In genomic region chr15:93030430-93031102, GRCh38 we compare ENCODE assay signal across 8 cellular contexts. TPM values are rescaled to one million over a fixed set of nuclear protein-coding genes. Genes with fewer than 3 reads are reported as not detected.
DNase-seq lines count a peak whose midpoint lies in the region; ATAC-seq, FAIRE-seq and TF ChIP-seq lines count a peak whose summit lies in the region.

No MANE protein-coding gene starts in this region.

- H3F3A ChIP-seq in Loucy (ENCODE audit: low read depth): no peaks in the 10 kb centered on the region

- POLR2A ChIA-PET in GM12878 (lab: Charles Lee): no interaction called here

- no peak overlapping the region for H3K27ac ChIP-seq in GM12878 (ENCODE audit: control insufficient read depth, insufficient read depth)
- H3K27ac ChIP-seq in skin epidermis: peak overlapping the region in 15 of 21 experiments; percentile 8 to 88 (median 78)

- H3K9ac ChIP-seq in Loucy (ENCODE audit: low read depth, low read length, poor library complexity, severe bottlenecking) (no peak overlapping the region), GM12878 (ENCODE audit: control insufficient read depth, insufficient read depth, low read length) (no peak overlapping the region)

- WGBS in GM12878 (ENCODE audit: insufficient coverage, insufficient replicate concordance, low lambda C conversion rate, missing lambda C conversion rate): 22% methylated on average over 20 of the region's 20 CpGs

- H3K79me2 ChIP-seq in Loucy (ENCODE audit: insufficient read depth, low read length) (no peaks in the 10 kb centered on the region), GM12878 (ENCODE audit: control insufficient read depth, insufficient read depth, low read length) (no peaks in the 10 kb centered on the region)

- TF ChIP-seq EP300 in GM12878 (IDR thresholded peaks at IDR 0.05; ENCODE audit: borderline replicate concordance in 1 of 2, control insufficient read depth in 1 of 2, low read depth in 2 of 2, low read length in 2 of 2): no peak

- H3K4me2 ChIP-seq in Loucy (ENCODE audit: low read depth, low read length, poor library complexity, severe bottlenecking): peak overlapping the region; percentile 22
- no peak overlapping the region for H3K4me2 ChIP-seq in GM12878 (ENCODE audit: control insufficient read depth, insufficient read depth)

- in situ Hi-C loops in HAP-1 (cut with MboI; ENCODE audit: low sequenced_read_pairs): loop anchor here (10.0 to 25.0 kb wide), 2 partner anchors 957 to 1094 kb away; no protein-coding TSS in a partner anchor
- in situ Hi-C loops in GM12878 (cut with MboI): loop anchor here (25.0 kb wide), 1 partner anchor 1282 kb away; no protein-coding TSS in a partner anchor

- H3K36me3 ChIP-seq in HAP-1 (replicated peaks) (peaks cover 16% of the 10 kb centered on the region), Loucy (ENCODE audit: insufficient read depth, low read length) (peaks cover 28% of the 10 kb centered on the region; the same call in 1 of the 2 replicates), GM12878 (ENCODE audit: control insufficient read depth in 2 of 2, insufficient read depth in 2 of 2, low read length in 1 of 2) (peaks cover 7 to 10% of the 10 kb centered on the region in 2 experiments)

- CTCF ChIA-PET in GM12878 (lab: Yijun Ruan, JAX): interaction anchor here (0.6 to 5.8 kb wide), 29 partner anchors 10 to 1234 kb away, joined by 3 to 54 read pairs (median 3); partner anchors contain the start of gene CHD2

- H3K4me1 ChIP-seq in HAP-1 (0 out of 2 replicates have a peak, but pooled peaks cover 2% of the 10 kb centered on the region), Loucy (ENCODE audit: insufficient read depth, low read length, poor library complexity, severe bottlenecking) (no peaks in the 10 kb centered on the region), GM12878 (ENCODE audit: control insufficient read depth, insufficient read depth, low read length) (no peaks in the 10 kb centered on the region)

- H3K9me3 ChIP-seq in HAP-1: no peaks in the 10 kb centered on the region
- no peaks in the 10 kb centered on the region for H3K9me3 ChIP-seq in Loucy (ENCODE audit: insufficient read depth, low read depth, low read length)
- no peaks in the 10 kb centered on the region for H3K9me3 ChIP-seq in GM12878 (replicated peaks; ENCODE audit: control insufficient read depth, insufficient read depth, low read length)

- H3K4me3 ChIP-seq in HAP-1 (no peak overlapping the region), Loucy (ENCODE audit: low read length, poor library complexity, severe bottlenecking) (no peak overlapping the region), GM12878 (no peak overlapping the region), skin epidermis (no peak overlapping the region)

- peak; percentile 78 for TF ChIP-seq RAD21 in GM12878 (IDR thresholded peaks at IDR 0.05; ENCODE audit: insufficient read depth, low read depth, low read length)

- FAIRE-seq in GM12878 (lab: Jason Lieb, UNC): peak; percentile 62

- no peak for TF ChIP-seq POLR2A in GM12878 (IDR thresholded peaks at IDR 0.05; ENCODE audit: low read depth, low read length)

- intact Hi-C loops in GM12878 (cut with micrococcal nuclease; ENCODE audit: unreplicated experiment): loop anchor here (2.0 to 10.0 kb wide), 3 partner anchors 236 to 1090 kb away; no protein-coding TSS in a partner anchor

- SMC1A ChIA-PET in GM12878 (lab: Charles Lee; ENCODE audit: uncharacterized antibody, unreplicated experiment): interaction anchor here (0.8 to 2.1 kb wide), 6 partner anchors 10 to 1086 kb away, joined by 3 to 6 read pairs (median 4); no protein-coding TSS in a partner anchor

- H2AFZ ChIP-seq in Loucy (ENCODE audit: low read length) (no peak overlapping the region), GM12878 (ENCODE audit: control insufficient read depth, low read depth, low read length) (no peak overlapping the region)

- no peaks in the 10 kb centered on the region for H4K20me1 ChIP-seq in Loucy (ENCODE audit: insufficient read depth, low read length, poor library complexity, severe bottlenecking)
- H4K20me1 ChIP-seq in GM12878 (ENCODE audit: control insufficient read depth, insufficient read depth): peaks cover 4% of the 10 kb centered on the region

- DNase-seq in NCI-H2081 (lab: John Stamatoyannopoulos, UW) (peak; percentile 58 to 64), NCI-H2081 treated with DMSO at 0.1 percent for 48 hours (lab: John Stamatoyannopoulos, UW) (no peak), HAP-1 (ENCODE audit: low spot score in 2 of 2) (peak; percentile 45 to 82), T-helper 9 cell (peak; percentile 59), GM12878 (ENCODE audit: low read depth, low spot score) (peak; percentile 7), iPS DF 4.7 (ENCODE audit: extremely low read depth, low spot score) (peak; percentile 53)

- RAD21 ChIA-PET in GM12878 (lab: Charles Lee; ENCODE audit: unreplicated experiment): interaction anchor here (0.5 to 3.7 kb wide), 11 partner anchors 29 to 1293 kb away, joined by 3 to 40 read pairs (median 5); no protein-coding TSS in a partner anchor

- BruUV-seq in GM12878 (replicated peaks; lab: Mats Ljungman, UMichigan): no TSS peak

- H3K27me3 ChIP-seq in HAP-1 (ENCODE audit: low read depth) (no peaks in the 10 kb centered on the region), Loucy (ENCODE audit: insufficient read depth, low read length, poor library complexity, severe bottlenecking) (no peaks in the 10 kb centered on the region), GM12878 (replicated peaks in 1 of 2; ENCODE audit: control insufficient read depth in 2 of 2, insufficient read depth in 2 of 2, low read length in 1 of 2) (no peaks in the 10 kb centered on the region)

- peak; percentile 86 for TF ChIP-seq CTCF in Loucy (conservative IDR thresholded peaks at IDR 0.05; ENCODE audit: low read length)
- peak; percentile 80 to 88 (median 85); a peak in 5 of 6 replicates for TF ChIP-seq CTCF in GM12878 (IDR thresholded peaks at IDR 0.05 in 2 of 3, conservative IDR thresholded peaks at IDR 0.05 in 1 of 3; ENCODE audit: control insufficient read depth in 2 of 3, extremely low read depth in 1 of 3, insufficient read depth in 1 of 3, low read depth in 3 of 3, low read length in 3 of 3)

- H3K9me2 ChIP-seq in Loucy (replicated peaks; ENCODE audit: low read depth, low read length): no peaks in the 10 kb centered on the region

- ATAC-seq in GM12878: peak; percentile 93

TF ChIP-seq in GM12878, 131 proteins besides CTCF, POLR2A, EP300 and RAD21 (continues in another document):
- TF ChIP-seq YY1 (IDR thresholded peaks at IDR 0.05; ENCODE audit: low read depth, low read length) (0 out of 2 replicates have a peak, but pooled peaks have one; percentile 35), RB1 (IDR thresholded peaks at IDR 0.05; ENCODE audit: borderline replicate concordance) (no peak), E4F1 (IDR thresholded peaks at IDR 0.05; ENCODE audit: borderline replicate concordance, partially characterized antibody) (no peak), SMC3 (IDR thresholded peaks at IDR 0.05; ENCODE audit: borderline replicate concordance, low read length) (peak; percentile 74), RUNX3 (IDR thresholded peaks at IDR 0.05; ENCODE audit: low read length) (peak; percentile 40; the same call in 1 of the 2 replicates), SMARCA5 (IDR thresholded peaks at IDR 0.05) (0 out of 2 replicates have a peak, but pooled peaks have one; percentile 27), KAT2A (conservative IDR thresholded peaks at IDR 0.05; ENCODE audit: control insufficient read depth, low read depth, low read length) (no peak)

RNA-seq across cellular contexts. Expression of gene RGMA, which starts 58.4 kb away (rescaled TPM):
- not detected in 2 replicates for total RNA-seq in GM12878 (2013; cell fraction: nucleolus; rRNA removed)
- total RNA-seq in GM12878 (2014; rRNA removed) (not detected in 2 replicates), GM12878 (2014; rRNA removed; fragmentation: Illumina TruSeq; extraction: Trizol) (not detected in 2 replicates), GM12878 (2021) (0.13 TPM in 1 of 2 replicates, not detected in the other)
- not detected for polyA plus RNA-seq in GM12878 (2011; ENCODE audit: low read depth)
- polyA plus RNA-seq in GM12878 (2011; rRNA removed) (not detected in 2 replicates), GM12878 (2014; fragmentation: Illumina TruSeq; extraction: Trizol) (not detected in 2 replicates), GM12878 (2014; fragmentation: Nextera tagmentation; extraction: Ambion mirVana) (not detected), GM12878 (2014; rRNA removed) (not detected in 2 replicates), GM12878 (2016; fragmentation: Nextera tagmentation; extraction: Ambion mirVana) (not detected)
- polyA plus RNA-seq in GM12878 (2011; cell fraction: cytosol; rRNA removed): under 0.01 TPM in 1 of 2 replicates, not detected in the other
- polyA plus RNA-seq in GM12878 (2011; cell fraction: nucleus; rRNA removed): not detected in 2 replicates
- 0.01 TPM in 1 of 2 replicates, not detected in the other for polyA plus RNA-seq in GM12878 (2012)
- not detected in 2 replicates for polyA minus RNA-seq in GM12878 (2011; rRNA and poly(A)+ RNA removed)
- not detected in 2 replicates for polyA minus RNA-seq in GM12878 (2011; cell fraction: cytosol; rRNA and poly(A)+ RNA removed)
- polyA minus RNA-seq in GM12878 (2011; cell fraction: nucleus; rRNA and poly(A)+ RNA removed): not detected in 2 replicates
